In genomic region chr22:39559456-39560105, GRCh38 we compare ENCODE assay signal across 10 cellular contexts. TPM values are rescaled to one million over a fixed set of nuclear protein-coding genes. Genes with fewer than 3 reads are reported as not detected.
DNase-seq lines count a peak whose midpoint lies in the region; ATAC-seq and TF ChIP-seq lines count a peak whose summit lies in the region.
"Had no signal": no experiment of that assay in that cellular context is flagged by ENCODE, and none has a peak within 500 bp of the region (broad histone marks: within the 10 kb centered on the region; RNA-seq: fewer than 3 reads in every experiment).

No MANE protein-coding gene starts in this region.

- H3K27me3 ChIP-seq in DND-41 (ENCODE audit: insufficient read depth, low read length, poor library complexity) (peaks cover 7% of the 10 kb centered on the region), HL-60 (ENCODE audit: insufficient read depth, poor library complexity, severe bottlenecking) (peaks cover 35% of the 10 kb centered on the region), brain microvascular endothelial cell (replicated peaks) (peaks cover 42% of the 10 kb centered on the region)

- H4K20me1 ChIP-seq in DND-41 (ENCODE audit: insufficient read depth, low read length): no peaks in the 10 kb centered on the region

- in situ Hi-C loops in brain microvascular endothelial cell (cut with HindIII; ENCODE audit: low pct_ligation_motif_present, low sequenced_read_pairs): loop anchor here (25.0 kb wide), 1 partner anchor 453 kb away; no protein-coding TSS in a partner anchor

- H3K9me3 ChIP-seq in DND-41 (ENCODE audit: insufficient read depth, low read length, severe bottlenecking): no peaks in the 10 kb centered on the region
- no peaks in the 10 kb centered on the region for H3K9me3 ChIP-seq in mucosa of descending colon

- no peak overlapping the region for H2AFZ ChIP-seq in DND-41 (ENCODE audit: low read depth, low read length)

- no peak for DNase-seq in DND-41
- no peak for DNase-seq in HL-60 (ENCODE audit: low read depth in 1 of 2, low spot score in 1 of 2)
- no peak for DNase-seq in brain microvascular endothelial cell
- peak in 1 of 3 donors; percentile 14 for DNase-seq in mucosa of descending colon
- no peak for DNase-seq in T-helper 2 cell
- DNase-seq in D341Med (ENCODE audit: low spot score): no peak
- no peak for DNase-seq in mesenteric fat pad (ENCODE audit: low spot score)
- DNase-seq: activated naive CD4-positive, alpha-beta T cell; stimulated activated CD4-positive, alpha-beta T cell treated with anti-CD3 and anti-CD28 coated beads, Interleukin-2, amount 100 ng/mL, for 48 hours had no signal

- no peak overlapping the region for H3K9ac ChIP-seq in DND-41 (ENCODE audit: low read depth, low read length)

- no peak overlapping the region for H3K27ac ChIP-seq in DND-41 (ENCODE audit: low read length)
- H3K27ac ChIP-seq in HL-60 (replicated peaks): no peak overlapping the region
- H3K27ac ChIP-seq in brain microvascular endothelial cell: no peak overlapping the region

- H3K4me1 ChIP-seq in DND-41 (ENCODE audit: insufficient read depth, low read length): no peaks in the 10 kb centered on the region
- H3K4me1 ChIP-seq in mucosa of descending colon (ENCODE audit: low read depth): peaks cover 7% of the 10 kb centered on the region

- TF ChIP-seq CTCF in DND-41 (IDR thresholded peaks at IDR 0.05; ENCODE audit: borderline replicate concordance, extremely low read depth, low read length, poor library complexity, severe bottlenecking): peak; percentile 53
- TF ChIP-seq CTCF in HL-60 (IDR thresholded peaks at IDR 0.05; ENCODE audit: insufficient read depth, low read length): peak; percentile 11
- peak; percentile 73 for TF ChIP-seq CTCF in brain microvascular endothelial cell (IDR thresholded peaks at IDR 0.05; ENCODE audit: low read depth, low read length, missing control alignments)
- no peak for TF ChIP-seq CTCF in mucosa of descending colon (IDR thresholded peaks at IDR 0.05)

- no peak for ATAC-seq in DND-41 (ENCODE audit: insufficient read depth, low read depth)
- ATAC-seq in mucosa of descending colon: peak; percentile 24
- no peak for ATAC-seq in HG02970 (IDR thresholded peaks at IDR 0.05; ENCODE audit: low FRiP score, unreplicated experiment)

- H3K36me3 ChIP-seq in DND-41 (ENCODE audit: insufficient read depth, low read length) (no peaks in the 10 kb centered on the region), brain microvascular endothelial cell (replicated peaks) (no peaks in the 10 kb centered on the region), mucosa of descending colon (ENCODE audit: low read depth) (no peaks in the 10 kb centered on the region)

- no peaks in the 10 kb centered on the region for H3K79me2 ChIP-seq in DND-41 (ENCODE audit: insufficient read depth, low read length)

- intact Hi-C loops in mucosa of descending colon (cut with DNase I, micrococcal nuclease): no loop called here

- H3K4me3 ChIP-seq in DND-41 (ENCODE audit: low read depth in 1 of 2, low read length in 2 of 2) (no peak overlapping the region), HL-60 (replicated peaks; ENCODE audit: insufficient read depth, low read length) (no peak overlapping the region), brain microvascular endothelial cell (ENCODE audit: low read depth, low read length) (no peak overlapping the region), mucosa of descending colon (no peak overlapping the region)

- no peak overlapping the region for H3K4me2 ChIP-seq in DND-41 (ENCODE audit: insufficient read depth, low read length)

RNA-seq across cellular contexts. Expression of gene CACNA1I, which starts 11.0 kb away (rescaled TPM):
- total RNA-seq in mucosa of descending colon (under 1 TPM; 0.19 to 0.41 (median 0.20) TPM), mesenteric fat pad (0.10 TPM)

RNA-seq across cellular contexts. Expression of gene RPS19BP1, which starts 27.0 kb away (rescaled TPM):
- total RNA-seq in mucosa of descending colon (10 to 100 TPM; 59.1 to 77.7 (median 61.2) TPM), mesenteric fat pad (77.9 TPM)

RNA-seq across cellular contexts. Expression of gene ATF4, which starts 39.2 kb away (rescaled TPM):
- total RNA-seq in mucosa of descending colon (100 to 1,000 TPM; 201 to 581 (median 205) TPM), mesenteric fat pad (574 TPM)

RNA-seq across cellular contexts. Expression of gene MIEF1, which starts 57.5 kb away (rescaled TPM):
- total RNA-seq in mucosa of descending colon: 10 to 100 TPM; 29.8 to 38.4 (median 34.0) TPM
- 42.9 TPM for total RNA-seq in mesenteric fat pad
